ENCODE assay signal across 8 cellular contexts in genomic region chr9:86354048-86354881, GRCh38. TPM values are rescaled to one million over a fixed set of nuclear protein-coding genes. Genes with fewer than 3 reads are reported as not detected.
DNase-seq lines count a peak whose midpoint lies in the region; ATAC-seq and TF ChIP-seq lines count a peak whose summit lies in the region.

TUT7 (minus strand) TSS chr9:86354410; CDS start chr9:86353199, 1,211 bp downstream.

- peaks cover 4% of the 10 kb centered on the region for H3K36me3 ChIP-seq in right atrium auricular region
- peaks cover 4 to 20% of the 10 kb centered on the region in 2 donors for H3K36me3 ChIP-seq in psoas muscle (ENCODE audit: insufficient read depth in 1 of 2, low read depth in 1 of 2)
- H3K36me3 ChIP-seq in urinary bladder (ENCODE audit: insufficient read depth), result no peaks in the 10 kb centered on the region

- TF ChIP-seq CTCF in right atrium auricular region (IDR thresholded peaks at IDR 0.05) (no peak), psoas muscle (IDR thresholded peaks at IDR 0.05) (no peak)

- H3K27ac ChIP-seq in angular gyrus (ENCODE audit: low read depth, low read length) (peak within 1 kb of the TSS; percentile 80), right atrium auricular region (peak within 1 kb of the TSS; percentile 95 to 98), psoas muscle (peak within 1 kb of the TSS; percentile 94), urinary bladder (ENCODE audit: low read depth) (peak within 1 kb of the TSS; percentile 89)

- H3K27me3 ChIP-seq in right atrium auricular region (no peaks in the 10 kb centered on the region), psoas muscle (ENCODE audit: insufficient read depth in 3 of 3, low read length in 2 of 3) (no peaks in the 10 kb centered on the region)

- no peaks in the 10 kb centered on the region for H3K9me3 ChIP-seq in right atrium auricular region
- no peaks in the 10 kb centered on the region for H3K9me3 ChIP-seq in psoas muscle

- peak; percentile 85 for ATAC-seq in GM18502 (IDR thresholded peaks at IDR 0.05; ENCODE audit: poor library complexity, unreplicated experiment)
- ATAC-seq in HG02938 (IDR thresholded peaks at IDR 0.05; ENCODE audit: unreplicated experiment), result peak; percentile 81
- peak; percentile 97 to 99 (median 98) for ATAC-seq in psoas muscle

- WGBS in psoas muscle, 3 donors, result 0 to 1% (median 0%) methylated on average over 37 to 85 of the region's 85 CpGs
- WGBS in urinary bladder, result under 1% methylated on average over 85 of the region's 85 CpGs

- H3K4me3 ChIP-seq in right atrium auricular region (peak within 1 kb of the TSS; percentile 70 to 81), psoas muscle (peak within 1 kb of the TSS; percentile 83), urinary bladder (ENCODE audit: low read depth, low read length) (peak within 1 kb of the TSS; percentile 89)

- intact Hi-C loops in psoas muscle (cut with DNase I), result loop anchor here (2.0 to 10.0 kb wide), 3 partner anchors 53 to 609 kb away; partner anchors contain the start of genes AGTPBP1 (in 1 of the 2) and ISCA1 (in 1 of the 2)

- H3K4me1 ChIP-seq in right atrium auricular region (peaks cover 0 to 56% of the 10 kb centered on the region in 2 donors), psoas muscle (peaks cover 45% of the 10 kb centered on the region), urinary bladder (ENCODE audit: insufficient read depth) (peaks cover 1% of the 10 kb centered on the region)

- DNase-seq in NCI-H1694 treated with DMSO at 0.1 percent for 48 hours (lab: John Stamatoyannopoulos, UW), result peak; percentile 72
- DNase-seq in T-helper 2 cell, result peak; percentile 88 to 97 (median 90)
- peak; percentile 95 for DNase-seq in right atrium auricular region (ENCODE audit: low spot score)
- peak; percentile 96 to 98 for DNase-seq in psoas muscle

RNA-seq across cellular contexts. Expression of gene TUT7, which starts in this region (rescaled TPM):
- total RNA-seq in right atrium auricular region, result 10 to 100 TPM; 16.3 to 20.2 TPM
- total RNA-seq in psoas muscle, result 10 to 100 TPM; 13.5 to 21.3 (median 18.2) TPM
- 10 to 100 TPM in 2 of 3 donors, 1 to 10 TPM in 1; 9.4 to 15.5 (median 12.7) TPM for polyA plus RNA-seq in psoas muscle
- total RNA-seq in urinary bladder, result 45.0 TPM
- polyA plus RNA-seq in urinary bladder, result 11.6 TPM

Comparison
In these comparisons a context has a peak if more than half of its experiments do, and no peak if none do; other contexts are left out.
1. Peak in every context shown above with its lines: DNase-seq, ATAC-seq, H3K4me3 ChIP-seq and H3K27ac ChIP-seq.